ENCODE assay signal across 25 cellular contexts in the genomic region with DNA sequence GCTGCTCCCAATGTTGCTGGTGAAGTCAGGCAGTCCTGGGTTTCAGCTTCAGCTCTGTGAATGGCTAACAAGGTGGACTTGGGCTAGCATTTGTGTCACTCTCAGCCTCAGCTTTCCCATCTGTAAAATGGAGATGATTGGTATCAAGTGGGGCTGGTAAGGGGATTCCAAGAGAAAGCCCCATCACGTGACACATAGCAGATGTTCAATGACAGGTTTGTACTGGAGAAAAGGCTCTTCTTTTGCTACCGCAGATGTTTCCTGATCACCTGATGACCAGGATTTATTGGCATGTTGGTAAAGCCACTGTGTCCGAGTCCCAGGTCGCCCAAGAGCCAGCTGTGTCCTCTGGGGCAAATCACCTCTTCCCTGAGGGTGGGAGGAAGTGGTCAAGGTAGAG.
"Had no signal": no experiment of that assay in that cellular context is flagged by ENCODE, and none has a peak within 500 bp of the region (broad histone marks: within the 10 kb centered on the region; RNA-seq: fewer than 3 reads in every experiment).

No MANE protein-coding gene starts in this region.

- H3K9me3 Mint-ChIP-seq: activated naive CD4-positive, alpha-beta T cell treated with anti-CD3 and anti-CD28 coated beads, Interleukin-2, amount 50 U/mL, for 72 hours had no signal

- H3K27ac Mint-ChIP-seq: activated CD4-positive, alpha-beta T cell treated with anti-CD3 and anti-CD28 coated beads for 36 hours; activated CD8-positive, alpha-beta T cell treated with anti-CD3 and anti-CD28 coated beads, Interleukin-2, amount 10 ng/mL, durations not matched to agents 7 days and 5 days; activated naive CD4-positive, alpha-beta T cell treated with anti-CD3 and anti-CD28 coated beads, Interleukin-2, amount 50 U/mL, for 72 hours had no signal

- H3K4me3 ChIP-seq: Peyer's patch, SJCRH30 had no signal

- H3K27me3 ChIP-seq: brain microvascular endothelial cell, Peyer's patch had no signal

- H3K4me3 Mint-ChIP-seq: activated CD4-positive, alpha-beta T cell treated with anti-CD3 and anti-CD28 coated beads for 36 hours; activated CD8-positive, alpha-beta T cell treated with anti-CD3 and anti-CD28 coated beads, Interleukin-2, amount 10 ng/mL, durations not matched to agents 7 days and 5 days had no signal

- H3K36me3 Mint-ChIP-seq: activated naive CD4-positive, alpha-beta T cell treated with anti-CD3 and anti-CD28 coated beads, Interleukin-2, amount 50 U/mL, for 72 hours had no signal

- H3K36me3 ChIP-seq: brain microvascular endothelial cell, Peyer's patch, SJCRH30, WERI-Rb-1 had no signal

- ATAC-seq: activated CD4-positive, alpha-beta T cell treated with anti-CD3 and anti-CD28 coated beads for 36 hours; activated CD8-positive, alpha-beta T cell treated with anti-CD3 and anti-CD28 coated beads, Interleukin-2, amount 10 ng/mL, durations not matched to agents 7 days and 5 days; activated naive CD4-positive, alpha-beta T cell treated with anti-CD3 and anti-CD28 coated beads, Interleukin-2, amount 50 U/mL, for 72 hours had no signal

- DNase-seq: activated CD4-positive, alpha-beta T cell treated with anti-CD3 and anti-CD28 coated beads for 36 hours; activated CD4-positive, alpha-beta T cell treated with anti-CD3 and anti-CD28 coated beads, Interleukin-2, amount 50 U/mL, for 1 hour; activated CD8-positive, alpha-beta memory T cell treated with anti-CD3 and anti-CD28 coated beads, Interleukin-2, amount 50 U/mL, for 48 hours; activated CD8-positive, alpha-beta T cell treated with anti-CD3 and anti-CD28 coated beads, Interleukin-2, amount 10 ng/mL, durations not matched to agents 7 days and 5 days; activated naive CD4-positive, alpha-beta T cell treated with Interleukin-2 at 50 U/mL for 16 hours; activated T-cell treated with anti-CD3 and anti-CD28 coated beads, Interleukin-2, amount 50 U/mL, for 1 hour; brain microvascular endothelial cell; caudate nucleus; Karpas-422; MM.1S; NCI-H1105; NCI-H1436; NCI-H1694 treated with DMSO at 0.1 percent for 48 hours; NCI-H2081; NCI-H446; NCI-H524 treated with DMSO at 0.1 percent for 48 hours; NCI-H748 treated with DMSO at 0.1 percent for 48 hours; NK-92 treated with Interleukin-12 subunit alpha and Interleukin-12 subunit beta, amount 100 ng/mL, for 24 hours; Right ventricle myocardium superior; SJCRH30; SK-N-SH; T-helper 1 cell; WERI-Rb-1 had no signal

- H3K4me1 Mint-ChIP-seq: activated CD4-positive, alpha-beta T cell treated with anti-CD3 and anti-CD28 coated beads for 36 hours had no signal
